ENCODE assay signal across 25 cellular contexts in the genomic region with DNA sequence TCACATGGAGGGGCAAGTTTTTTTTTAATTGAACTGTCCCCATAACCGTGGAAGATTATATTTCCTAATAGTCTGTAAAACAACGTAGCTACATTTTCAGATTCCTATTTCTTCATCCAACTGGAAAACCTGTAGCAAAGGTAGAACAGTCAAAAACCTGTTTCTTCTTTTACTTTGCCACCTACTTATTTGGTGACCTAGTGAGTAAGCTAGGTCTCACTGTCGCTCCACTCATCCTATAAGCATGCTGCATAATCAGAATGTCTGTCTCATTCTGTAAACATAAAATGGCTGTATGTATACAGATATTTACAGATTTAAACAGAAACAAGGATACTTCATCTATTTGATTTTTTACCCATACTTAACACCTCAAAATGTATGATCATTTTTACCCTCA.
"Had no signal": no experiment of that assay in that cellular context is flagged by ENCODE, and none has a peak within 500 bp of the region (broad histone marks: within the 10 kb centered on the region; RNA-seq: fewer than 3 reads in every experiment).

No MANE protein-coding gene starts in this region.

- H2AFZ ChIP-seq: hepatocyte had no signal

- DNase-seq: activated CD4-positive, alpha-beta T cell treated with anti-CD3 and anti-CD28 coated beads, Interleukin-2, amount 50 U/mL, for 4 hours; activated CD8-positive, alpha-beta memory T cell treated with anti-CD3 and anti-CD28 coated beads, Interleukin-2, amount 50 U/mL, for 48 hours; activated naive CD4-positive, alpha-beta T cell; activated T-cell treated with anti-CD3 and anti-CD28 coated beads, Interleukin-2, amount 50 U/mL, for 4 hours; adrenal gland; cerebellar nuclear complex; erythroblast; immature natural killer cell; kidney glomerular epithelial cell; left ventricle myocardium inferior; mammary epithelial cell; midbrain; natural killer cell; retina; sigmoid colon; stimulated activated CD4-positive, alpha-beta T cell treated with anti-CD3 and anti-CD28 coated beads, Interleukin-2, amount 100 ng/mL, for 48 hours; stimulated activated CD8-positive, alpha-beta memory T cell treated with anti-CD3 and anti-CD28 coated beads, Interleukin-4, amount 100 ng/mL, for 48 hours; stimulated activated naive CD4-positive, alpha-beta T cell; T-helper 9 cell; upper lobe of left lung had no signal

- H3K4me3 ChIP-seq: adrenal gland, breast epithelium, coronary artery, hepatocyte, left ventricle myocardium inferior, sigmoid colon, thoracic aorta, upper lobe of left lung had no signal

- H3K27me3 ChIP-seq: adrenal gland, breast epithelium, foreskin keratinocyte, hepatocyte, sigmoid colon, upper lobe of left lung had no signal

- H3K27ac ChIP-seq: adrenal gland, breast epithelium, coronary artery, foreskin keratinocyte, left ventricle myocardium inferior, sigmoid colon, thoracic aorta, upper lobe of left lung had no signal

- H3K36me3 ChIP-seq: adrenal gland, breast epithelium, left ventricle myocardium inferior, sigmoid colon, thoracic aorta, upper lobe of left lung had no signal

- H3K9me3 ChIP-seq: adrenal gland, breast epithelium, left ventricle myocardium inferior, sigmoid colon, thoracic aorta, upper lobe of left lung had no signal

- H3K4me1 ChIP-seq: breast epithelium had no signal

- H3K4me2 ChIP-seq: hepatocyte had no signal
